In the genomic region with DNA sequence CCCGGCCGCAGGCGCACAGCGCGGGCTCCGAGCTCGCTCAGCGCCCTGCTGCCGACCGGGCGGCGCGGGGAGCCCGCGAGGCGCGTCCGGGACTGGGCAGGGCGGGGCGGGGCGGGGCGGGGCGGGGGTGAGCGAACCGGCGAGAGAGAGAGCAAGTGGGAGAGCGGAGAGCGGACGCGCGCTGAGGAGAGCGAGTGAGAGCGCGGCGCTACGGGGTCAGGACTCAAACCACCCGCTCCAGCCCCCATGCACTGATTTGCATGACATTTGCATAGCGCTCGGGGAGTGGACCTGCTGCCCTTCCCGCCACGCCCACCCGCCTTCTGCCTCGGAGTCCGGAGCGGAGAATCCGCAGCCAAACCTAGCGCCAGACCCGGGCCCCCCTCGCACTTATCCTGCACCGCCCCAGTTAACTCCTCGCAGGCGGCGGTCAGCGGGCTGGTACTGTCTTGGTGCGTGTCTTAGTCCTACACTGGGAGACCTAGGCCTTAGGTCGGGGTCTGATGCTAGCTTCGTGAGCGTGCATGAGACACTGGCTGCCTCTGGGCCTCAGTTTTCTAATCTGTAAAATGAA, we compare ENCODE assay signal across 8 cellular contexts. TPM values are rescaled to one million over a fixed set of nuclear protein-coding genes. Genes with fewer than 3 reads are reported as not detected.
A peak's percentile ranks its signal among the peaks of the same experiment; 100 is the strongest.
DNase-seq lines count a peak whose midpoint lies in the region; ATAC-seq and TF ChIP-seq lines count a peak whose summit lies in the region.

A gene with protein sequence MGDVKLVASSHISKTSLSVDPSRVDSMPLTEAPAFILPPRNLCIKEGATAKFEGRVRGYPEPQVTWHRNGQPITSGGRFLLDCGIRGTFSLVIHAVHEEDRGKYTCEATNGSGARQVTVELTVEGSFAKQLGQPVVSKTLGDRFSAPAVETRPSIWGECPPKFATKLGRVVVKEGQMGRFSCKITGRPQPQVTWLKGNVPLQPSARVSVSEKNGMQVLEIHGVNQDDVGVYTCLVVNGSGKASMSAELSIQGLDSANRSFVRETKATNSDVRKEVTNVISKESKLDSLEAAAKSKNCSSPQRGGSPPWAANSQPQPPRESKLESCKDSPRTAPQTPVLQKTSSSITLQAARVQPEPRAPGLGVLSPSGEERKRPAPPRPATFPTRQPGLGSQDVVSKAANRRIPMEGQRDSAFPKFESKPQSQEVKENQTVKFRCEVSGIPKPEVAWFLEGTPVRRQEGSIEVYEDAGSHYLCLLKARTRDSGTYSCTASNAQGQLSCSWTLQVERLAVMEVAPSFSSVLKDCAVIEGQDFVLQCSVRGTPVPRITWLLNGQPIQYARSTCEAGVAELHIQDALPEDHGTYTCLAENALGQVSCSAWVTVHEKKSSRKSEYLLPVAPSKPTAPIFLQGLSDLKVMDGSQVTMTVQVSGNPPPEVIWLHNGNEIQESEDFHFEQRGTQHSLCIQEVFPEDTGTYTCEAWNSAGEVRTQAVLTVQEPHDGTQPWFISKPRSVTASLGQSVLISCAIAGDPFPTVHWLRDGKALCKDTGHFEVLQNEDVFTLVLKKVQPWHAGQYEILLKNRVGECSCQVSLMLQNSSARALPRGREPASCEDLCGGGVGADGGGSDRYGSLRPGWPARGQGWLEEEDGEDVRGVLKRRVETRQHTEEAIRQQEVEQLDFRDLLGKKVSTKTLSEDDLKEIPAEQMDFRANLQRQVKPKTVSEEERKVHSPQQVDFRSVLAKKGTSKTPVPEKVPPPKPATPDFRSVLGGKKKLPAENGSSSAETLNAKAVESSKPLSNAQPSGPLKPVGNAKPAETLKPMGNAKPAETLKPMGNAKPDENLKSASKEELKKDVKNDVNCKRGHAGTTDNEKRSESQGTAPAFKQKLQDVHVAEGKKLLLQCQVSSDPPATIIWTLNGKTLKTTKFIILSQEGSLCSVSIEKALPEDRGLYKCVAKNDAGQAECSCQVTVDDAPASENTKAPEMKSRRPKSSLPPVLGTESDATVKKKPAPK (N-terminal part only) (minus strand): TSS at position 75 of the 574 bp plus-strand sequence. CDS start 90,491 bp downstream, outside the sequence.

- H3K27ac Mint-ChIP-seq in chondrocyte (ENCODE audit: unreplicated experiment): peak within 1 kb of the TSS; percentile 57

- no peaks in the 10 kb centered on the region for H3K9me3 ChIP-seq in Loucy (ENCODE audit: insufficient read depth, low read depth, low read length)

- no peaks in the 10 kb centered on the region for H3K36me3 Mint-ChIP-seq in chondrocyte (ENCODE audit: low read depth)

- H3K9me3 Mint-ChIP-seq in chondrocyte (ENCODE audit: low read depth): peaks cover 2% of the 10 kb centered on the region

- no peaks in the 10 kb centered on the region for H3K27me3 Mint-ChIP-seq in chondrocyte (ENCODE audit: low read depth)

- DNase-seq in COLO668 (lab: John Stamatoyannopoulos, UW; ENCODE audit: unreplicated experiment) (peak; percentile 77), GM20000 (ENCODE audit: low spot score) (peak; percentile 87), SK-MEL-5 (ENCODE audit: low read depth, low spot score) (peak; percentile 88), chondrocyte (ENCODE audit: low spot score) (no peak), kidney epithelial cell (ENCODE audit: low read depth) (peak; percentile 88)
- DNase-seq in stimulated activated CD4-positive, alpha-beta T cell treated with anti-CD3 and anti-CD28 coated beads, Interleukin-15, amount 100 ng/mL, for 24 hours: peak; percentile 69

- peaks cover 38% of the 10 kb centered on the region for H3K4me1 ChIP-seq in Loucy (ENCODE audit: insufficient read depth, low read length, poor library complexity, severe bottlenecking)

- H3K4me2 ChIP-seq in Loucy (ENCODE audit: low read depth, low read length, poor library complexity, severe bottlenecking): peak within 1 kb of the TSS; percentile 74

- peak within 1 kb of the TSS; percentile 88 for H2AFZ ChIP-seq in Loucy (ENCODE audit: low read length)

- peak within 1 kb of the TSS; percentile 78 for H3K4me3 ChIP-seq in Loucy (ENCODE audit: low read length, poor library complexity, severe bottlenecking)
- H3K4me3 ChIP-seq in kidney epithelial cell (ENCODE audit: low read depth, low read length): peak within 1 kb of the TSS; percentile 71

- no peaks in the 10 kb centered on the region for H3K27me3 ChIP-seq in Loucy (ENCODE audit: insufficient read depth, low read length, poor library complexity, severe bottlenecking)
- no peaks in the 10 kb centered on the region for H3K27me3 ChIP-seq in kidney epithelial cell (ENCODE audit: control insufficient read depth, insufficient read depth, low read length)

- H3K79me2 ChIP-seq in Loucy (ENCODE audit: insufficient read depth, low read length): no peaks in the 10 kb centered on the region

- no peaks in the 10 kb centered on the region for H3F3A ChIP-seq in Loucy (ENCODE audit: low read depth)

- in situ Hi-C loops in SK-MEL-5 (cut with HindIII; ENCODE audit: low pct_unique_long_range_greater_than_20kb, low sequenced_read_pairs): no loop called here

- H3K4me1 Mint-ChIP-seq in chondrocyte (ENCODE audit: low read depth): peaks cover 25% of the 10 kb centered on the region

- H3K9me2 ChIP-seq in Loucy (replicated peaks; ENCODE audit: low read depth, low read length): no peaks in the 10 kb centered on the region

- TF ChIP-seq CTCF in GM20000 (IDR thresholded peaks at IDR 0.05; ENCODE audit: extremely low read depth, missing control alignments) (no peak), Loucy (conservative IDR thresholded peaks at IDR 0.05; ENCODE audit: low read length) (no peak), chondrocyte (IDR thresholded peaks at IDR 0.05) (no peak), kidney epithelial cell (IDR thresholded peaks at IDR 0.05; ENCODE audit: insufficient read depth, low read length, poor library complexity, severe bottlenecking) (no peak)

- no peak for ATAC-seq in GM18861 (IDR thresholded peaks at IDR 0.05; ENCODE audit: unreplicated experiment)

- H3K36me3 ChIP-seq in Loucy (ENCODE audit: insufficient read depth, low read length) (no peaks in the 10 kb centered on the region), kidney epithelial cell (ENCODE audit: control insufficient read depth, insufficient read depth, low read length) (no peaks in the 10 kb centered on the region)

- H4K20me1 ChIP-seq in Loucy (ENCODE audit: insufficient read depth, low read length, poor library complexity, severe bottlenecking): no peaks in the 10 kb centered on the region

- peak within 1 kb of the TSS; percentile 81 for H3K4me3 Mint-ChIP-seq in chondrocyte (ENCODE audit: unreplicated experiment)

- H3K9ac ChIP-seq in Loucy (ENCODE audit: low read depth, low read length, poor library complexity, severe bottlenecking): peak within 1 kb of the TSS; percentile 63

RNA-seq across cellular contexts. Expression of the gene that starts here (rescaled TPM):
- 5.2 and 23.7 TPM in 2 replicates for total RNA-seq in SK-MEL-5 (2014; rRNA removed; shearing (Covaris generic))
- polyA plus RNA-seq in SK-MEL-5 (2015; cell fraction: cytosol; rRNA removed): 3.9 and 6.4 TPM in 2 replicates
- 2.6 and 3.4 TPM in 2 replicates for polyA plus RNA-seq in SK-MEL-5 (2015; cell fraction: nucleus; rRNA removed)
- total RNA-seq in chondrocyte (319 to 405 TPM (median 393 TPM) in 3 replicates), kidney epithelial cell (48.9 and 49.7 TPM in 2 replicates)
